Comparison of ENCODE assay signal across 11 cellular contexts in genomic region chr11:129951201-129951882, GRCh38. TPM values are rescaled to one million over a fixed set of nuclear protein-coding genes. Genes with fewer than 3 reads are reported as not detected.
DNase-seq lines count a peak whose midpoint lies in the region; TF ChIP-seq lines count a peak whose summit lies in the region.
"Had no signal": no experiment of that assay in that cellular context is flagged by ENCODE, and none has a peak within 500 bp of the region (broad histone marks: within the 10 kb centered on the region; RNA-seq: fewer than 3 reads in every experiment).

No MANE protein-coding gene starts in this region.

- DNase-seq in Karpas-422: no peak
- peak; percentile 93 for DNase-seq in NCI-H69 (lab: John Stamatoyannopoulos, UW)
- DNase-seq in activated CD4-positive, alpha-beta T cell treated with anti-CD3 and anti-CD28 coated beads for 4 hours: no peak
- DNase-seq in NCI-H1694 (lab: John Stamatoyannopoulos, UW): no peak
- DNase-seq in coronary artery (ENCODE audit: low spot score): no peak
- DNase-seq: activated CD4-positive, alpha-beta T cell treated with anti-CD3 and anti-CD28 coated beads for 48 hours; activated T-cell treated with anti-CD3 and anti-CD28 coated beads, Interleukin-2, amount 50 U/mL, for 72 hours; DMS79; esophagus squamous epithelium had no signal

- H3K9me3 ChIP-seq in Karpas-422 (ENCODE audit: low read length): no peaks in the 10 kb centered on the region
- H3K9me3 ChIP-seq in neural cell (ENCODE audit: low read length): no peaks in the 10 kb centered on the region
- H3K9me3 ChIP-seq: esophagus squamous epithelium had no signal

- H3K27me3 ChIP-seq in Karpas-422 (ENCODE audit: low read length): no peaks in the 10 kb centered on the region
- no peaks in the 10 kb centered on the region for H3K27me3 ChIP-seq in neural cell (ENCODE audit: insufficient read depth, low read depth, low read length)
- H3K27me3 ChIP-seq: esophagus squamous epithelium had no signal

- H3K36me3 ChIP-seq in Karpas-422 (ENCODE audit: insufficient read depth, low read length): no peaks in the 10 kb centered on the region
- H3K36me3 ChIP-seq in neural cell (ENCODE audit: insufficient read depth, low read length): no peaks in the 10 kb centered on the region

- TF ChIP-seq CTCF in neural cell (IDR thresholded peaks at IDR 0.05; ENCODE audit: poor library complexity, severe bottlenecking): no peak
- no peak for TF ChIP-seq CTCF in coronary artery (IDR thresholded peaks at IDR 0.05)

- peaks cover 28% of the 10 kb centered on the region for H3K4me1 ChIP-seq in Karpas-422 (ENCODE audit: low read length)
- H3K4me1 ChIP-seq: esophagus squamous epithelium had no signal

- no peak for TF ChIP-seq EP300 in neural cell (conservative IDR thresholded peaks at IDR 0.05; ENCODE audit: poor library complexity, severe bottlenecking)

- H4K20me1 ChIP-seq in Karpas-422 (ENCODE audit: insufficient read depth, low read depth, low read length) (no peaks in the 10 kb centered on the region), neural cell (ENCODE audit: insufficient read depth) (no peaks in the 10 kb centered on the region)

- no peak for TF ChIP-seq RAD21 in neural cell (conservative IDR thresholded peaks at IDR 0.05)

- H3K4me3 ChIP-seq in Karpas-422 (ENCODE audit: low read length): no peak overlapping the region
- no peak overlapping the region for H3K4me3 ChIP-seq in neural cell (ENCODE audit: low read length)
- H3K4me3 ChIP-seq in coronary artery: no peak overlapping the region
- H3K4me3 ChIP-seq: esophagus squamous epithelium had no signal

- H3K27ac ChIP-seq in Karpas-422 (ENCODE audit: low read length) (0 out of 2 replicates have a peak overlapping the region, but pooled peaks have one; percentile 30), angular gyrus (ENCODE audit: low read depth, low read length) (peak overlapping the region; percentile 1), neural cell (ENCODE audit: low read length) (peak overlapping the region; percentile 43), coronary artery (no peak overlapping the region)

- H3K79me2 ChIP-seq in Karpas-422 (ENCODE audit: low read length) (no peaks in the 10 kb centered on the region), neural cell (replicated peaks; ENCODE audit: insufficient read depth, low read length) (no peaks in the 10 kb centered on the region)

- H3K4me2 ChIP-seq in Karpas-422 (ENCODE audit: low read depth, low read length, poor library complexity, severe bottlenecking) (no peak overlapping the region), neural cell (ENCODE audit: low read length) (no peak overlapping the region)

- H3K9ac ChIP-seq in Karpas-422 (ENCODE audit: low read length) (no peak overlapping the region), neural cell (ENCODE audit: low read length) (no peak overlapping the region)

- H2AFZ ChIP-seq in Karpas-422 (ENCODE audit: low read length) (no peak overlapping the region), neural cell (ENCODE audit: low read depth, low read length) (no peak overlapping the region)

- H3K9me2 ChIP-seq in Karpas-422 (replicated peaks; ENCODE audit: insufficient read depth, low read length) (no peaks in the 10 kb centered on the region), neural cell (ENCODE audit: insufficient read depth, low read length) (no peaks in the 10 kb centered on the region)

- H3F3A ChIP-seq in neural cell (ENCODE audit: insufficient read depth, low read length, poor library complexity, severe bottlenecking): no peaks in the 10 kb centered on the region

TF ChIP-seq in neural cell, 6 proteins besides CTCF, POLR2A, EP300 and RAD21:
- no peak for TF ChIP-seq SMC3 (conservative IDR thresholded peaks at IDR 0.05; ENCODE audit: poor library complexity)
- no peak for TF ChIP-seq MXI1 (conservative IDR thresholded peaks at IDR 0.05; ENCODE audit: poor library complexity, severe bottlenecking)
- TF ChIP-seq POLR2AphosphoS5 (IDR thresholded peaks at IDR 0.05): peak; percentile 36
TF ChIP-seq in neural cell: peak in this region for 1.

RNA-seq across cellular contexts. Expression of gene PRDM10, which starts 51.3 kb away (rescaled TPM):
- 7.1 and 9.8 TPM in 2 replicates for total RNA-seq in Karpas-422 (2014; rRNA removed; shearing (Covaris generic); ENCODE audit: low replicate concordance)
- polyA plus RNA-seq in neural cell: 13.7 and 15.3 TPM in 2 replicates
- polyA minus RNA-seq in neural cell: 19.6 and 22.2 TPM in 2 replicates

RNA-seq across cellular contexts. Expression of gene NFRKB, which starts 56.0 kb away (rescaled TPM):
- 9.4 and 26.9 TPM in 2 replicates for total RNA-seq in Karpas-422 (2014; rRNA removed; shearing (Covaris generic); ENCODE audit: low replicate concordance)
- polyA plus RNA-seq in neural cell: 26.6 and 26.7 TPM in 2 replicates
- polyA minus RNA-seq in neural cell: 35.8 and 38.1 TPM in 2 replicates

Comparison
In these comparisons a context has a peak if more than half of its experiments do, and no peak if none do; other contexts are left out.
1. H3K27ac ChIP-seq: peak in Karpas-422 (single experiment), angular gyrus (single experiment) and neural cell (single experiment); none in coronary artery (0 of 2).